1 cellular context compared by ENCODE assay signal in the genomic region with DNA sequence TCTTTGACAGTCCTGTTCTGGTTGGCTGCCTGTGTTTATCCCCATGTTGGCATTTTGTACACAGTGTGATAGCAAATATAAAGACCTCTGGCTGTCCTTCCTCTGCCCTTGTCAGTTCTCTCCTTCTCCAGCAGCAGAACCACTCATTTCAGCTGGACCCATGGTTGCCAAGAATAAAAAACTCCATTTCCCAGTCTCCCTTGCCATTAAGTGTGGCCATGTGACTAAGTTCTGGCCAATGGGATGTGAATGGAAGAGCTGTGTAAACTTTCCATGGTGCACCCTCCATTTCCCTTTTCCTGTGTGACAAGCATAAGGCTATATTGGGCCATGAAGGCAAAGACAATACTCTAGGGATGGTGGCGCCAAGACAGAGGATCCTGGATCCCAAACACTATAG.
TF ChIP-seq lines count a peak whose summit lies in the region.

No MANE protein-coding gene starts in this region.

TF ChIP-seq in H1, 55 proteins besides CTCF, POLR2A, EP300 and RAD21:
- TF ChIP-seq GABPA (IDR thresholded peaks at IDR 0.05; ENCODE audit: borderline replicate concordance, insufficient read depth, low read length): no peak
- TF ChIP-seq TEAD4 (IDR thresholded peaks at IDR 0.05; ENCODE audit: low read depth, low read length): no peak
- TF ChIP-seq, protein P1, sequence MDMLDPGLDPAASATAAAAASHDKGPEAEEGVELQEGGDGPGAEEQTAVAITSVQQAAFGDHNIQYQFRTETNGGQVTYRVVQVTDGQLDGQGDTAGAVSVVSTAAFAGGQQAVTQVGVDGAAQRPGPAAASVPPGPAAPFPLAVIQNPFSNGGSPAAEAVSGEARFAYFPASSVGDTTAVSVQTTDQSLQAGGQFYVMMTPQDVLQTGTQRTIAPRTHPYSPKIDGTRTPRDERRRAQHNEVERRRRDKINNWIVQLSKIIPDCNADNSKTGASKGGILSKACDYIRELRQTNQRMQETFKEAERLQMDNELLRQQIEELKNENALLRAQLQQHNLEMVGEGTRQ (IDR thresholded peaks at IDR 0.05; ENCODE audit: low read length): peak; percentile 80
- no peak for TF ChIP-seq RFX5 (IDR thresholded peaks at IDR 0.05; ENCODE audit: borderline replicate concordance, low read depth, low read length)
- no peak for TF ChIP-seq BACH1 (IDR thresholded peaks at IDR 0.05; ENCODE audit: low read length)
- TF ChIP-seq, protein P2, sequence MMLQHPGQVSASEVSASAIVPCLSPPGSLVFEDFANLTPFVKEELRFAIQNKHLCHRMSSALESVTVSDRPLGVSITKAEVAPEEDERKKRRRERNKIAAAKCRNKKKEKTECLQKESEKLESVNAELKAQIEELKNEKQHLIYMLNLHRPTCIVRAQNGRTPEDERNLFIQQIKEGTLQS (IDR thresholded peaks at IDR 0.05; ENCODE audit: insufficient read depth, low read depth, low read length): 0 out of 2 replicates have a peak, but pooled peaks have one; percentile 54
- TF ChIP-seq YY1 (IDR thresholded peaks at IDR 0.05; ENCODE audit: low read depth, low read length): peak; percentile 58; the same call in 1 of the 2 replicates
- TF ChIP-seq SIX5 (IDR thresholded peaks at IDR 0.05; ENCODE audit: low read depth, low read length): peak; percentile 50
